Comparison of ENCODE assay signal across 8 cellular contexts in the genomic region with DNA sequence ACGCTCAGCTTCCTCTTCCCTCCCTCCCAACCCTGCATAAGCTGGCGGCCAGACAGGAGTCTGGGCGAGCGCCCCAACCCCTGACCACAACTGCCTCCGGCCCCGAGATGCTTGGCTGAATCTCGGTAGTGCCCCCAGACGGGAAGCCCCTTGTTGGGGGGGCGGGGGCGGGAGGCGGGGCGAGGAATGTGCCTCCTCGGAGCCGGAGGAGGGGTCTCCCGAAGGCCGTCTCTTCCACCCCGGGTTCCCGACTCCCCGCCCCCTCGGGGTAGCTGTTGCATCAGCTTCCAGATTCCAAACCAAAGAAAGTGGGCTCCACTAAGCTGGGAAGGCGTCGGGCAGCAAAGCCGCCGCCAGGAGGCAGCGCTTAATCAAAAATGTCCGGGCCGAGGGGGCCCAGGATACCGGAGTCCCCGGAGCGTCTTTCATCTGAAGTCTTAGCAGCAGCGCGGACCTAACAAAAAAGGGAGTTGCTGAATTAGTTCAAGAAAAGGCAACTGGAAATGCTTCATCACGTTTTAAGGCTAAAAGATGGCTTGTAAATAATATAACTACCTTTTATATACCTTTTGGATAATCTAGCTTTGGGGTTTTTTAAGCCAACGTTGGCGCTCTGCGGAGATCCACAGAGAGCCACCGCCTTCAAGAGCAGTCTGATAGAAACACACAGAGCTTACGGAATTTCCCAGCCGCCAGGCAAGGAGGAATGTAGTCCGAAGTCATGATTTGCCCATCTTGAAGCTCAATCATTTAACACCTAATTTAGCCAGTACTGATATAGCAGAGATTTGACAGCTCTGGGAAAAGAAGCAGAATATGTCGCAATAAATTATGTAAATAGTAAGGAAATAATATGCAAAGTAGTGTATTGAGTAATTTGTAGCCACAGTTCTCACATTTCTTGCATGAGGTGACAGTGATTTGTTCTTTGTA. TPM values are rescaled to one million over a fixed set of nuclear protein-coding genes. Genes with fewer than 3 reads are reported as not detected.
A peak's percentile ranks its signal among the peaks of the same experiment; 100 is the strongest.
DNase-seq lines count a peak whose midpoint lies in the region; ATAC-seq and TF ChIP-seq lines count a peak whose summit lies in the region.

No MANE protein-coding gene starts in this region.

- H3K27me3 Mint-ChIP-seq in activated T-helper 1 cell treated with anti-CD3 and anti-CD28 coated beads, Interleukin-12 subunit alpha, Interleukin-12 subunit beta, Interleukin-2, Interleukin-4 antibody, amounts not matched to agents 30 ng/mL and 10 ng/mL and 1 ng/mL, durations not matched to agents 14 hours and 24 hours and 36 hours (ENCODE audit: insufficient read depth), result peaks cover 8% of the 10 kb centered on the region
- peaks cover 34% of the 10 kb centered on the region for H3K27me3 Mint-ChIP-seq in neural crest cell (ENCODE audit: low read depth)

- H3K79me2 ChIP-seq in OCI-LY1 (ENCODE audit: insufficient read depth, low read length), result no peaks in the 10 kb centered on the region

- H3K4me1 ChIP-seq in OCI-LY1 (ENCODE audit: insufficient read depth, low read length, severe bottlenecking), result peaks cover 43% of the 10 kb centered on the region
- H3K4me1 ChIP-seq in stomach smooth muscle (ENCODE audit: control insufficient read depth, insufficient read depth, low read length), result peaks cover 33% of the 10 kb centered on the region

- H3K9me3 ChIP-seq in OCI-LY1 (ENCODE audit: low read length) (no peaks in the 10 kb centered on the region), stomach smooth muscle (ENCODE audit: control insufficient read depth in 2 of 2, low read length in 2 of 2) (no peaks in the 10 kb centered on the region)

- H3K4me2 ChIP-seq in OCI-LY1 (ENCODE audit: low read length), result peak overlapping the region; percentile 63

- ATAC-seq in HG02610 (IDR thresholded peaks at IDR 0.05; ENCODE audit: unreplicated experiment), result peak; percentile 43

- peak; percentile 88 for TF ChIP-seq CTCF in GM06990 (IDR thresholded peaks at IDR 0.05; ENCODE audit: insufficient read depth, low read length, poor library complexity, severe bottlenecking)
- TF ChIP-seq CTCF in OCI-LY1 (IDR thresholded peaks at IDR 0.05; ENCODE audit: low read length), result peak; percentile 81
- TF ChIP-seq CTCF in fibroblast of the aortic adventitia (IDR thresholded peaks at IDR 0.05; ENCODE audit: insufficient read depth, low read length), result peak; percentile 89
- TF ChIP-seq CTCF in neural crest cell (conservative IDR thresholded peaks at IDR 0.05), result peak; percentile 89

- no peaks in the 10 kb centered on the region for H3F3A ChIP-seq in OCI-LY1 (ENCODE audit: insufficient read depth, low read length)

- H3K36me3 ChIP-seq in GM06990 (ENCODE audit: control insufficient read depth, insufficient read depth, low read length) (no peaks in the 10 kb centered on the region), OCI-LY1 (ENCODE audit: insufficient read depth, low read length) (no peaks in the 10 kb centered on the region), stomach smooth muscle (ENCODE audit: control insufficient read depth in 2 of 2, insufficient read depth in 2 of 2, low read length in 2 of 2) (no peaks in the 10 kb centered on the region)

- no peak overlapping the region for H3K27ac ChIP-seq in OCI-LY1 (ENCODE audit: low read depth, low read length, poor library complexity, severe bottlenecking)
- peak overlapping the region; percentile 37 for H3K27ac ChIP-seq in stomach smooth muscle (ENCODE audit: low read length)

- no peak overlapping the region for H3K27ac Mint-ChIP-seq in activated T-helper 1 cell treated with anti-CD3 and anti-CD28 coated beads, Interleukin-12 subunit alpha, Interleukin-12 subunit beta, Interleukin-2, Interleukin-4 antibody, amounts not matched to agents 30 ng/mL and 10 ng/mL and 1 ng/mL, durations not matched to agents 14 hours and 24 hours and 36 hours
- no peak overlapping the region for H3K27ac Mint-ChIP-seq in neural crest cell (ENCODE audit: unreplicated experiment)

- H3K4me3 Mint-ChIP-seq in activated T-helper 1 cell treated with anti-CD3 and anti-CD28 coated beads, Interleukin-12 subunit alpha, Interleukin-12 subunit beta, Interleukin-2, Interleukin-4 antibody, amounts not matched to agents 30 ng/mL and 10 ng/mL and 1 ng/mL, durations not matched to agents 14 hours and 24 hours and 36 hours, result peak overlapping the region; percentile 60
- peak overlapping the region; percentile 88 for H3K4me3 Mint-ChIP-seq in neural crest cell

- H3K4me1 Mint-ChIP-seq in activated T-helper 1 cell treated with anti-CD3 and anti-CD28 coated beads, Interleukin-12 subunit alpha, Interleukin-12 subunit beta, Interleukin-2, Interleukin-4 antibody, amounts not matched to agents 30 ng/mL and 10 ng/mL and 1 ng/mL, durations not matched to agents 14 hours and 24 hours and 36 hours (ENCODE audit: low read depth), result peaks cover 35% of the 10 kb centered on the region
- H3K4me1 Mint-ChIP-seq in neural crest cell, result peaks cover 28% of the 10 kb centered on the region

- H3K9ac ChIP-seq in OCI-LY1 (ENCODE audit: low read length) (peak overlapping the region; percentile 12; the same call in 1 of the 2 replicates), stomach smooth muscle (ENCODE audit: low read length in 2 of 2) (peak overlapping the region in 1 of 2 donors; percentile 44)

- intact Hi-C loops in activated T-helper 1 cell treated with anti-CD3 and anti-CD28 coated beads, Interleukin-12 subunit alpha, Interleukin-12 subunit beta, Interleukin-2, Interleukin-4 antibody, amounts not matched to agents 30 ng/mL and 10 ng/mL and 1 ng/mL, durations not matched to agents 14 hours and 24 hours and 36 hours (cut with micrococcal nuclease), result loop anchor here (1.0 to 2.0 kb wide), 4 partner anchors 30 to 252 kb away; a partner anchor contains a TSS

- DNase-seq in GM06990 (ENCODE audit: extremely low read depth, insufficient read length) (peak; percentile 75), fibroblast of the aortic adventitia (ENCODE audit: low read depth) (peak; percentile 94), neural crest cell (ENCODE audit: low read depth, low spot score) (peak; percentile 79), cortex of kidney (lab: John Stamatoyannopoulos, UW) (no peak)
- DNase-seq in activated T-helper 1 cell treated with anti-CD3 and anti-CD28 coated beads, Interleukin-12 subunit alpha, Interleukin-12 subunit beta, Interleukin-2, Interleukin-4 antibody, amounts not matched to agents 30 ng/mL and 10 ng/mL and 1 ng/mL, durations not matched to agents 14 hours and 24 hours and 36 hours (ENCODE audit: low spot score), result peak; percentile 52

- H2AFZ ChIP-seq in OCI-LY1 (ENCODE audit: low read length), result no peak overlapping the region

- no peaks in the 10 kb centered on the region for H3K9me3 Mint-ChIP-seq in activated T-helper 1 cell treated with anti-CD3 and anti-CD28 coated beads, Interleukin-12 subunit alpha, Interleukin-12 subunit beta, Interleukin-2, Interleukin-4 antibody, amounts not matched to agents 30 ng/mL and 10 ng/mL and 1 ng/mL, durations not matched to agents 14 hours and 24 hours and 36 hours
- no peaks in the 10 kb centered on the region for H3K9me3 Mint-ChIP-seq in neural crest cell

- H3K27me3 ChIP-seq in GM06990 (replicated peaks; ENCODE audit: control insufficient read depth, insufficient read depth, low read length), result no peaks in the 10 kb centered on the region
- no peaks in the 10 kb centered on the region for H3K27me3 ChIP-seq in OCI-LY1 (ENCODE audit: insufficient read depth, low read length)
- no peaks in the 10 kb centered on the region for H3K27me3 ChIP-seq in stomach smooth muscle (ENCODE audit: control insufficient read depth in 1 of 2, insufficient read depth in 2 of 2, low read length in 2 of 2)

- peaks cover 2% of the 10 kb centered on the region for H3K36me3 Mint-ChIP-seq in activated T-helper 1 cell treated with anti-CD3 and anti-CD28 coated beads, Interleukin-12 subunit alpha, Interleukin-12 subunit beta, Interleukin-2, Interleukin-4 antibody, amounts not matched to agents 30 ng/mL and 10 ng/mL and 1 ng/mL, durations not matched to agents 14 hours and 24 hours and 36 hours (ENCODE audit: low read depth)
- H3K36me3 Mint-ChIP-seq in neural crest cell (ENCODE audit: low read depth), result no peaks in the 10 kb centered on the region

- H3K9me2 ChIP-seq in OCI-LY1 (ENCODE audit: low read depth, low read length), result no peaks in the 10 kb centered on the region

- peak overlapping the region; percentile 57 for H3K4me3 ChIP-seq in GM06990 (replicated peaks; ENCODE audit: low read depth, low read length)
- H3K4me3 ChIP-seq in OCI-LY1 (ENCODE audit: low read depth, low read length, poor library complexity, severe bottlenecking), result peak overlapping the region; percentile 47
- peak overlapping the region; percentile 20 for H3K4me3 ChIP-seq in fibroblast of the aortic adventitia (ENCODE audit: low read depth, low read length)
- H3K4me3 ChIP-seq in stomach smooth muscle (ENCODE audit: low read length in 2 of 2), result peak overlapping the region; percentile 63

- no peaks in the 10 kb centered on the region for H4K20me1 ChIP-seq in OCI-LY1 (ENCODE audit: insufficient read depth, low read length)

RNA-seq across cellular contexts. Expression of a gene that starts 6.8 kb away (rescaled TPM):
- total RNA-seq in activated T-helper 1 cell treated with anti-CD3 and anti-CD28 coated beads, Interleukin-12 subunit alpha, Interleukin-12 subunit beta, Interleukin-2, Interleukin-4 antibody, amounts not matched to agents 30 ng/mL and 10 ng/mL and 1 ng/mL, durations not matched to agents 14 hours and 24 hours and 36 hours, result 187 and 196 TPM in 2 replicates
- 14.2 and 69.9 TPM in 2 replicates for total RNA-seq in fibroblast of the aortic adventitia (ENCODE audit: low replicate concordance)
- 117 and 137 TPM in 2 replicates for total RNA-seq in neural crest cell

RNA-seq across cellular contexts. Expression of a gene that starts 7.7 kb away (rescaled TPM):
- total RNA-seq in activated T-helper 1 cell treated with anti-CD3 and anti-CD28 coated beads, Interleukin-12 subunit alpha, Interleukin-12 subunit beta, Interleukin-2, Interleukin-4 antibody, amounts not matched to agents 30 ng/mL and 10 ng/mL and 1 ng/mL, durations not matched to agents 14 hours and 24 hours and 36 hours, result 0.61 TPM in 1 of 2 replicates, not detected in the other
- total RNA-seq in fibroblast of the aortic adventitia (ENCODE audit: low replicate concordance), result 2.5 and 16.5 TPM in 2 replicates
- total RNA-seq in neural crest cell, result 0.54 and 0.64 TPM in 2 replicates

RNA-seq across cellular contexts. Expression of a gene that starts 13.5 kb away (rescaled TPM):
- 1.5 and 2.6 TPM in 2 replicates for total RNA-seq in activated T-helper 1 cell treated with anti-CD3 and anti-CD28 coated beads, Interleukin-12 subunit alpha, Interleukin-12 subunit beta, Interleukin-2, Interleukin-4 antibody, amounts not matched to agents 30 ng/mL and 10 ng/mL and 1 ng/mL, durations not matched to agents 14 hours and 24 hours and 36 hours
- total RNA-seq in fibroblast of the aortic adventitia (ENCODE audit: low replicate concordance) (258 and 311 TPM in 2 replicates), neural crest cell (63.2 and 68.6 TPM in 2 replicates)

RNA-seq across cellular contexts. Expression of a gene that starts 48.7 kb away (rescaled TPM):
- total RNA-seq in activated T-helper 1 cell treated with anti-CD3 and anti-CD28 coated beads, Interleukin-12 subunit alpha, Interleukin-12 subunit beta, Interleukin-2, Interleukin-4 antibody, amounts not matched to agents 30 ng/mL and 10 ng/mL and 1 ng/mL, durations not matched to agents 14 hours and 24 hours and 36 hours, result 44.6 and 46.0 TPM in 2 replicates
- total RNA-seq in fibroblast of the aortic adventitia (ENCODE audit: low replicate concordance) (104 and 107 TPM in 2 replicates), neural crest cell (14.3 and 16.3 TPM in 2 replicates)

RNA-seq across cellular contexts. Expression of a gene that starts 56.4 kb away (rescaled TPM):
- 125 and 127 TPM in 2 replicates for total RNA-seq in activated T-helper 1 cell treated with anti-CD3 and anti-CD28 coated beads, Interleukin-12 subunit alpha, Interleukin-12 subunit beta, Interleukin-2, Interleukin-4 antibody, amounts not matched to agents 30 ng/mL and 10 ng/mL and 1 ng/mL, durations not matched to agents 14 hours and 24 hours and 36 hours
- total RNA-seq in fibroblast of the aortic adventitia (ENCODE audit: low replicate concordance) (50.9 and 66.4 TPM in 2 replicates), neural crest cell (121 and 125 TPM in 2 replicates)

Comparison
In these comparisons a context has a peak if more than half of its experiments do, and no peak if none do; other contexts are left out.
1. RNA of a gene that starts 13.5 kb away (total RNA-seq): 258 to 311 TPM in fibroblast of the aortic adventitia and 63.2 to 68.6 TPM in neural crest cell; 1.5 to 2.6 TPM in activated T-helper 1 cell treated with anti-CD3 and anti-CD28 coated beads, Interleukin-12 subunit alpha, Interleukin-12 subunit beta, Interleukin-2, Interleukin-4 antibody, amounts not matched to agents 30 ng/mL and 10 ng/mL and 1 ng/mL, durations not matched to agents 14 hours and 24 hours and 36 hours; every median in the first group is over 10 times any median in the second.
2. Peak in every context shown above with its lines, with median percentiles within 50 percentile points of each other: H3K4me3 ChIP-seq and CTCF ChIP-seq.